Comparison of ENCODE assay signal across 17 cellular contexts in the genomic region with DNA sequence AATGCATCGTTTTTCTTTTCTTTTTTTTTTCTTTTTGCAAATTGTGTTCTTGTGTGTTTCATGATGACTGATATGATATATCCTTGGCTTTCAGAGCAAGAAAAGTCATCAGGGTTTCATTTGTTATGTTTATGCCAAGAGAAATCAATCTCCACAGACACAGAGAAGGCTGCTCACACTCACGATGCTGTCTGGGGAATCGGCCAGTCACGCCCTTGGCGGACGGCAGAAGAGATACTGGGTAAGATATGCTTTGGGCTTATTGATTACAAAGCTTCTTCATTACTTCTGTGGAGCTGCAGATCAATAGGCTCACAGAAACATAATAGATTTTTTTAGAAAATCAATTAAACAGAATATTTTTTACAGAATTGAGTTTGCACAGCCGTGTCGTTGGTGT. TPM values are rescaled to one million over a fixed set of nuclear protein-coding genes. Genes with fewer than 3 reads are reported as not detected.
A peak's percentile ranks its signal among the peaks of the same experiment; 100 is the strongest.
DNase-seq lines count a peak whose midpoint lies in the region; FAIRE-seq and TF ChIP-seq lines count a peak whose summit lies in the region.
"Had no signal": no experiment of that assay in that cellular context is flagged by ENCODE, and none has a peak within 500 bp of the region (broad histone marks: within the 10 kb centered on the region; RNA-seq: fewer than 3 reads in every experiment).

No MANE protein-coding gene starts in this region.

- H3K36me3 Mint-ChIP-seq in immature natural killer cell: no peaks in the 10 kb centered on the region
- H3K36me3 Mint-ChIP-seq: CD4-positive, CD25-positive, alpha-beta regulatory T cell had no signal

- H3K27me3 Mint-ChIP-seq in immature natural killer cell (ENCODE audit: low read depth in 3 of 3): peaks cover 16 to 30% (median 18%) of the 10 kb centered on the region in 3 donors

- H3K27ac Mint-ChIP-seq in immature natural killer cell: no peak overlapping the region
- H3K27ac Mint-ChIP-seq: CD4-positive, CD25-positive, alpha-beta regulatory T cell; GM23338 had no signal

- H3K27ac ChIP-seq in ACC112 (ENCODE audit: low read depth, low read length): no peak overlapping the region
- no peak overlapping the region for H3K27ac ChIP-seq in BLaER1 treated with 17β-estradiol and CSF1 and Interleukin-3, amounts not matched to agents 10 nM and 100 nM
- H3K27ac ChIP-seq in neutrophil: peak overlapping the region; percentile 84
- H3K27ac ChIP-seq: SK-N-MC had no signal

- no peaks in the 10 kb centered on the region for H3K79me2 ChIP-seq in ACC112 (ENCODE audit: control insufficient read depth, insufficient read depth, low read length, unreplicated experiment)

- H3K4me2 ChIP-seq in BLaER1 treated with 17β-estradiol and CSF1 and Interleukin-3, amounts not matched to agents 10 nM and 100 nM: peak overlapping the region; percentile 40 to 95 (median 81)
- H3K4me2 ChIP-seq: GM23338 had no signal

- peaks cover 0 to 20% (median 0%) of the 10 kb centered on the region in 11 experiments; a peak in 5 of 22 replicates for H4K20me1 ChIP-seq in BLaER1 treated with 17β-estradiol and CSF1 and Interleukin-3, amounts not matched to agents 10 nM and 100 nM

- TF ChIP-seq POLR2A in H54 (IDR thresholded peaks at IDR 0.05; ENCODE audit: low read depth, low read length) (no peak), GM12892 (IDR thresholded peaks at IDR 0.05; ENCODE audit: low read depth, low read length) (no peak)

- no peak for FAIRE-seq in urothelium cell line (lab: Jason Lieb, UNC)
- no peak for FAIRE-seq in H54 (lab: Jason Lieb, UNC)
- FAIRE-seq in GM12892 (lab: Jason Lieb, UNC): no peak

- no peak overlapping the region for H3K9ac ChIP-seq in BLaER1 treated with 17β-estradiol and CSF1 and Interleukin-3, amounts not matched to agents 10 nM and 100 nM

- no peak for TF ChIP-seq CTCF in neutrophil (IDR thresholded peaks at IDR 0.05)

- DNase-seq in immature natural killer cell (no peak), NK-92 (lab: John Stamatoyannopoulos, UW; ENCODE audit: unreplicated experiment) (no peak), urothelium cell line (ENCODE audit: low spot score) (no peak), H54 (ENCODE audit: insufficient read length, low spot score) (no peak), GM12892 (ENCODE audit: insufficient read length) (no peak)
- DNase-seq: ACHN; CD4-positive, CD25-positive, alpha-beta regulatory T cell; DMS153; NCI-H1105 treated with DMSO at 0.1 percent for 48 hours; NCI-H1694; NCI-H2081 treated with DMSO at 0.1 percent for 48 hours; SHP77 had no signal

- H3K9me3 Mint-ChIP-seq in immature natural killer cell: no peaks in the 10 kb centered on the region

- no peak overlapping the region for H2AFZ ChIP-seq in ACC112 (ENCODE audit: low read length, unreplicated experiment)

- H3K9me3 ChIP-seq in BLaER1 treated with 17β-estradiol and CSF1 and Interleukin-3, amounts not matched to agents 10 nM and 100 nM (replicated peaks in 1 of 11): peaks cover 0 to 10% (median 0%) of the 10 kb centered on the region in 11 experiments; a peak in 4 of 22 replicates
- no peaks in the 10 kb centered on the region for H3K9me3 ChIP-seq in neutrophil

- H3K4me1 ChIP-seq in ACC112 (ENCODE audit: control insufficient read depth, insufficient read depth, low read length, unreplicated experiment): no peaks in the 10 kb centered on the region
- peaks cover 4 to 21% (median 14%) of the 10 kb centered on the region in 10 experiments; a peak in 19 of 20 replicates for H3K4me1 ChIP-seq in BLaER1 treated with 17β-estradiol and CSF1 and Interleukin-3, amounts not matched to agents 10 nM and 100 nM
- peaks cover 17% of the 10 kb centered on the region in 2 experiments for H3K4me1 ChIP-seq in neutrophil (ENCODE audit: control insufficient read depth in 1 of 2, insufficient read depth in 1 of 2, low read depth in 1 of 2, low read length in 1 of 2)

- H3K4me1 Mint-ChIP-seq in immature natural killer cell: peaks cover 13 to 15% of the 10 kb centered on the region in 2 donors

- H3K4me3 ChIP-seq in ACC112 (ENCODE audit: low read depth, low read length): peak overlapping the region; percentile 29; the same call in 1 of the 2 replicates
- H3K4me3 ChIP-seq in BLaER1 treated with 17β-estradiol and CSF1 and Interleukin-3, amounts not matched to agents 10 nM and 100 nM: no peak overlapping the region
- no peak overlapping the region for H3K4me3 ChIP-seq in neutrophil (ENCODE audit: low read depth in 1 of 2, low read length in 1 of 2)
- H3K4me3 ChIP-seq: GM23338, SK-N-MC had no signal

- no peaks in the 10 kb centered on the region for H3K36me3 ChIP-seq in ACC112 (ENCODE audit: insufficient read depth, low read length)
- no peaks in the 10 kb centered on the region for H3K36me3 ChIP-seq in BLaER1 treated with 17β-estradiol and CSF1 and Interleukin-3, amounts not matched to agents 10 nM and 100 nM
- H3K36me3 ChIP-seq in neutrophil: no peaks in the 10 kb centered on the region

- H3K27me3 ChIP-seq in ACC112 (ENCODE audit: insufficient read depth, low read length) (peaks cover 47% of the 10 kb centered on the region), neutrophil (peaks cover 78% of the 10 kb centered on the region)
- H3K27me3 ChIP-seq in BLaER1 treated with 17β-estradiol and CSF1 and Interleukin-3, amounts not matched to agents 10 nM and 100 nM: peaks cover 39 to 58% (median 52%) of the 10 kb centered on the region in 11 experiments

- peak overlapping the region in 3 of 5 donors; percentile 42 to 62 (median 47) for H3K4me3 Mint-ChIP-seq in immature natural killer cell
- H3K4me3 Mint-ChIP-seq: GM23338 had no signal

RNA-seq across cellular contexts. Expression of a gene that starts 42.2 kb away (rescaled TPM):
- 1 to 10 TPM in 2 of 3 donors, under 1 TPM in 1; 0.71 to 5.5 (median 4.8) TPM for polyA plus RNA-seq in immature natural killer cell
- 1.4 TPM for polyA plus RNA-seq in GM12892 (2012; ENCODE audit: missing spikeins)
